ENCODE assay signal across 8 cellular contexts in genomic region chr2:10813085-10813748, GRCh38. TPM values are rescaled to one million over a fixed set of nuclear protein-coding genes. Genes with fewer than 3 reads are reported as not detected.
DNase-seq lines count a peak whose midpoint lies in the region; ATAC-seq lines count a peak whose summit lies in the region.

No MANE protein-coding gene starts in this region.

- H3K27ac Mint-ChIP-seq in activated CD8-positive, alpha-beta T cell treated with anti-CD3 and anti-CD28 coated beads, Interleukin-2, amount 10 ng/mL, durations not matched to agents 7 days and 5 days = peak overlapping the region; percentile 20
- no peak overlapping the region for H3K27ac Mint-ChIP-seq in stimulated activated effector memory CD8-positive, alpha-beta T cell treated with anti-CD3 and anti-CD28 coated beads, Interleukin-12 subunit alpha, Interleukin-12 subunit beta, amount 100 ng/mL, for 72 hours

- CTCF ChIA-PET in activated CD8-positive, alpha-beta T cell treated with anti-CD3 and anti-CD28 coated beads, Interleukin-2, amount 10 ng/mL, durations not matched to agents 7 days and 5 days (lab: Charles Lee) = interaction anchor here (2.3 kb wide), 1 partner anchor 19 kb away, joined by 18 read pairs; no protein-coding TSS in a partner anchor

- H3K4me1 Mint-ChIP-seq in activated CD8-positive, alpha-beta T cell treated with anti-CD3 and anti-CD28 coated beads, Interleukin-2, amount 10 ng/mL, durations not matched to agents 7 days and 5 days (ENCODE audit: low read depth) = peaks cover 29% of the 10 kb centered on the region
- H3K4me1 Mint-ChIP-seq in stimulated activated effector memory CD8-positive, alpha-beta T cell treated with anti-CD3 and anti-CD28 coated beads, Interleukin-12 subunit alpha, Interleukin-12 subunit beta, amount 100 ng/mL, for 72 hours = peaks cover 23% of the 10 kb centered on the region

- DNase-seq in NCI-H2227 treated with DMSO at 0.1 percent for 48 hours (lab: John Stamatoyannopoulos, UW) (peak; percentile 76), NCI-H2227 (lab: John Stamatoyannopoulos, UW; ENCODE audit: unreplicated experiment) (no peak), inferior parietal cortex (ENCODE audit: extremely low spot score) (no peak), activated gamma-delta T cell (lab: John Stamatoyannopoulos, UW) (no peak), 8988T (no peak)
- DNase-seq in activated CD8-positive, alpha-beta T cell treated with anti-CD3 and anti-CD28 coated beads, Interleukin-2, amount 10 ng/mL, durations not matched to agents 7 days and 5 days = no peak
- DNase-seq in stimulated activated effector memory CD8-positive, alpha-beta T cell treated with anti-CD3 and anti-CD28 coated beads, Interleukin-12 subunit alpha, Interleukin-12 subunit beta, amount 100 ng/mL, for 72 hours (ENCODE audit: low spot score in 2 of 2) = no peak

- H3K36me3 ChIP-seq in iPS-15b (ENCODE audit: control insufficient read depth, insufficient read depth, low read length) = no peaks in the 10 kb centered on the region

- peaks cover 4% of the 10 kb centered on the region for H3K4me1 ChIP-seq in iPS-15b (ENCODE audit: control insufficient read depth, insufficient read depth, low read length)

- no peak for ATAC-seq in activated CD8-positive, alpha-beta T cell treated with anti-CD3 and anti-CD28 coated beads, Interleukin-2, amount 10 ng/mL, durations not matched to agents 7 days and 5 days
- no peak for ATAC-seq in stimulated activated effector memory CD8-positive, alpha-beta T cell treated with anti-CD3 and anti-CD28 coated beads, Interleukin-12 subunit alpha, Interleukin-12 subunit beta, amount 100 ng/mL, for 72 hours

- peaks cover 26% of the 10 kb centered on the region for H3K36me3 Mint-ChIP-seq in activated CD8-positive, alpha-beta T cell treated with anti-CD3 and anti-CD28 coated beads, Interleukin-2, amount 10 ng/mL, durations not matched to agents 7 days and 5 days (ENCODE audit: low read depth)
- peaks cover 44% of the 10 kb centered on the region for H3K36me3 Mint-ChIP-seq in stimulated activated effector memory CD8-positive, alpha-beta T cell treated with anti-CD3 and anti-CD28 coated beads, Interleukin-12 subunit alpha, Interleukin-12 subunit beta, amount 100 ng/mL, for 72 hours

- peak overlapping the region; percentile 54 for H3K4me3 ChIP-seq in iPS-15b (ENCODE audit: low read depth, low read length)

- no peaks in the 10 kb centered on the region for H3K9me3 Mint-ChIP-seq in activated CD8-positive, alpha-beta T cell treated with anti-CD3 and anti-CD28 coated beads, Interleukin-2, amount 10 ng/mL, durations not matched to agents 7 days and 5 days (ENCODE audit: insufficient read depth)
- no peaks in the 10 kb centered on the region for H3K9me3 Mint-ChIP-seq in stimulated activated effector memory CD8-positive, alpha-beta T cell treated with anti-CD3 and anti-CD28 coated beads, Interleukin-12 subunit alpha, Interleukin-12 subunit beta, amount 100 ng/mL, for 72 hours

- no peaks in the 10 kb centered on the region for H3K9me3 ChIP-seq in iPS-15b (ENCODE audit: control insufficient read depth, insufficient read depth, low read length)

- H3K9ac ChIP-seq in iPS-15b (ENCODE audit: low read depth, low read length) = no peak overlapping the region

- H3K27me3 ChIP-seq in iPS-15b (ENCODE audit: control insufficient read depth, insufficient read depth, low read length) = no peaks in the 10 kb centered on the region

- POLR2A ChIA-PET in activated CD8-positive, alpha-beta T cell treated with anti-CD3 and anti-CD28 coated beads, Interleukin-2, amount 10 ng/mL, durations not matched to agents 7 days and 5 days (lab: Charles Lee) = interaction anchor here (2.4 kb wide), 1 partner anchor 22 kb away, joined by 11 read pairs; no protein-coding TSS in a partner anchor

- H3K27me3 Mint-ChIP-seq in activated CD8-positive, alpha-beta T cell treated with anti-CD3 and anti-CD28 coated beads, Interleukin-2, amount 10 ng/mL, durations not matched to agents 7 days and 5 days (ENCODE audit: low read depth) = peaks cover 17% of the 10 kb centered on the region

- H3K4me3 Mint-ChIP-seq in activated CD8-positive, alpha-beta T cell treated with anti-CD3 and anti-CD28 coated beads, Interleukin-2, amount 10 ng/mL, durations not matched to agents 7 days and 5 days = peak overlapping the region; percentile 63
- peak overlapping the region; percentile 82 for H3K4me3 Mint-ChIP-seq in stimulated activated effector memory CD8-positive, alpha-beta T cell treated with anti-CD3 and anti-CD28 coated beads, Interleukin-12 subunit alpha, Interleukin-12 subunit beta, amount 100 ng/mL, for 72 hours

RNA-seq across cellular contexts. Expression of gene PDIA6, which starts 0.6 kb away (rescaled TPM):
- 100 to 1,000 TPM; 131 to 138 TPM for total RNA-seq in activated CD8-positive, alpha-beta T cell treated with anti-CD3 and anti-CD28 coated beads, Interleukin-2, amount 10 ng/mL, durations not matched to agents 7 days and 5 days
